Comparison of ENCODE assay signal across 16 cellular contexts in the genomic region with DNA sequence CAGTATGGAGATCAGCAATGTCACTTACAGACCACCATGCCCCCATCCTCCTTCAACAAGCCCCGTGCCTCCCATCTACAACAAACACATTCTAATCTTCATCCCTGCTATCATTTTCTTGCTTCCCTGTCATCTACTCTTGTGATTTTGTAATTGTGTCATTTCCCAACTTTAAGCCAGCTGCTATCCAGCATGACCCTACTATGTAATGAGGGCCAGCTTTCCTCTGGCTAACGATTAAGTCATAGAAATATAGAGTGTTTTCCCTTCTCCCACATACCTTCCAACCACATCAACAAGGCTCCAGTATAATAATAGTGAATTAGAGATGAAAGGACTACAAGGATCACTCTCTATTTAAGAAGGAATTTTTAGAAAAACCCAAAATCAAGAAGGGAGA.
"Had no signal": no experiment of that assay in that cellular context is flagged by ENCODE, and none has a peak within 500 bp of the region (broad histone marks: within the 10 kb centered on the region; RNA-seq: fewer than 3 reads in every experiment).

No MANE protein-coding gene starts in this region.

- H3K27ac ChIP-seq: dorsolateral prefrontal cortex, heart left ventricle, pancreas had no signal

- H3K4me1 ChIP-seq: heart left ventricle, pancreas had no signal

- H3K4me3 ChIP-seq: dorsolateral prefrontal cortex, heart left ventricle, lung, pancreas, smooth muscle cell had no signal

- H3K9me3 ChIP-seq: pancreas had no signal

- ATAC-seq: heart left ventricle, left colon, left ventricle myocardium superior, pancreas, right cardiac atrium had no signal

- H3K4me2 ChIP-seq: smooth muscle cell had no signal

- H3K27me3 ChIP-seq: heart left ventricle, pancreas had no signal

- DNase-seq: cortex of kidney; dorsolateral prefrontal cortex; effector CD8-positive, alpha-beta T cell; heart left ventricle; hippocampal formation; left colon; left ventricle myocardium superior; mesendoderm; naive B cell; occipital lobe; pancreas; right cardiac atrium; stimulated activated CD4-positive, alpha-beta T cell treated with anti-CD3 and anti-CD28 coated beads, Interleukin-2, amount 100 ng/mL, for 48 hours; stimulated activated naive CD4-positive, alpha-beta T cell treated with Interleukin-2 at 50 U/mL for 16 hours had no signal

- H3K36me3 ChIP-seq: heart left ventricle, pancreas had no signal
